Comparison of ENCODE assay signal across 1 cellular context in genomic region chr19:6740589-6741348, GRCh38.
TF ChIP-seq lines count a peak whose summit lies in the region.

No MANE protein-coding gene starts in this region.

TF ChIP-seq in K562, 482 proteins besides CTCF, POLR2A, EP300 and RAD21 (continued from another document and continues in another):
- TF ChIP-seq ZBTB40 (IDR thresholded peaks at IDR 0.05) (peak; percentile 29; the same call in 1 of the 2 replicates), ZBTB40 (CRISPR knock-in tag; IDR thresholded peaks at IDR 0.05) (no peak), ZBTB5 (IDR thresholded peaks at IDR 0.05) (no peak), NUFIP1 (IDR thresholded peaks at IDR 0.05; ENCODE audit: partially characterized antibody) (no peak), EZH2 (IDR thresholded peaks at IDR 0.05; ENCODE audit: borderline replicate concordance, low read depth, low read length) (no peak), FOXA1 (IDR thresholded peaks at IDR 0.05; ENCODE audit: borderline replicate concordance) (no peak), HNRNPLL (IDR thresholded peaks at IDR 0.05; ENCODE audit: low read depth, low read length, poor library complexity, severe bottlenecking) (peak; percentile 97), ZNF224 (CRISPR knock-in tag; IDR thresholded peaks at IDR 0.05) (no peak), ZBTB7A (IDR thresholded peaks at IDR 0.05; ENCODE audit: borderline replicate concordance, control insufficient read depth, low read depth, low read length) (peak; percentile 16), KDM4B (IDR thresholded peaks at IDR 0.05; ENCODE audit: borderline replicate concordance in 2 of 2, low read depth in 1 of 2) (0 out of 4 replicates have a peak, but pooled peaks of 1 of the 2 experiments have one; percentile 17), PYGO2 (tag; IDR thresholded peaks at IDR 0.05) (no peak), ZNF282 (CRISPR knock-in tag; IDR thresholded peaks at IDR 0.05) (no peak), KLF16 (IDR thresholded peaks at IDR 0.05) (no peak), MXD1 (CRISPR knock-in tag; IDR thresholded peaks at IDR 0.05; ENCODE audit: borderline replicate concordance, poor library complexity, severe bottlenecking) (no peak), ZNF699 (CRISPR knock-in tag; IDR thresholded peaks at IDR 0.05; ENCODE audit: insufficient replicate concordance) (no peak), SRSF1 (IDR thresholded peaks at IDR 0.05; ENCODE audit: low read depth, low read length) (no peak), SIN3A (IDR thresholded peaks at IDR 0.05; ENCODE audit: borderline replicate concordance in 2 of 2, control insufficient read depth in 1 of 2, low read depth in 2 of 2, low read length in 2 of 2) (0 out of 4 replicates have a peak, but pooled peaks of 1 of the 2 experiments have one; percentile 52), CEBPZ (IDR thresholded peaks at IDR 0.05; ENCODE audit: borderline replicate concordance, low read depth, low read length) (no peak), HES1 (IDR thresholded peaks at IDR 0.05; ENCODE audit: low read depth) (no peak), ZNF766 (CRISPR knock-in tag; conservative IDR thresholded peaks at IDR 0.05) (0 out of 2 replicates have a peak, but pooled peaks have one; percentile 24), BCOR (IDR thresholded peaks at IDR 0.05) (no peak), MXI1 (IDR thresholded peaks at IDR 0.05; ENCODE audit: low read depth, low read length) (0 out of 2 replicates have a peak, but pooled peaks have one; percentile 2), ZNF717 (CRISPR knock-in tag; IDR thresholded peaks at IDR 0.05) (no peak), KDM2B (CRISPR knock-in tag; IDR thresholded peaks at IDR 0.05) (no peak), ARHGAP35 (IDR thresholded peaks at IDR 0.05; ENCODE audit: partially characterized antibody) (no peak), L3MBTL2 (IDR thresholded peaks at IDR 0.05) (no peak), ZBTB17 (CRISPR knock-in tag; IDR thresholded peaks at IDR 0.05) (no peak), NR1H2 (CRISPR knock-in tag; IDR thresholded peaks at IDR 0.05) (no peak), CXXC5 (CRISPR knock-in tag; IDR thresholded peaks at IDR 0.05) (peak; percentile 34), ARID2 (IDR thresholded peaks at IDR 0.05) (no peak), ZNF316 (IDR thresholded peaks at IDR 0.05) (peak; percentile 45), RBM25 (IDR thresholded peaks at IDR 0.05; ENCODE audit: low read depth, low read length, severe bottlenecking) (no peak), ZNF507 (tag; conservative IDR thresholded peaks at IDR 0.05) (no peak), ZNF311 (CRISPR knock-in tag; IDR thresholded peaks at IDR 0.05) (no peak), MTA3 (IDR thresholded peaks at IDR 0.05; ENCODE audit: borderline replicate concordance) (no peak), TAL1 (IDR thresholded peaks at IDR 0.05) (no peak), POLR2G (IDR thresholded peaks at IDR 0.05; ENCODE audit: low read depth, low read length) (peak; percentile 66), JUND (IDR thresholded peaks at IDR 0.05; ENCODE audit: borderline replicate concordance, low read depth, low read length) (no peak), JUND (tag; IDR thresholded peaks at IDR 0.05; ENCODE audit: borderline replicate concordance, low read depth, low read length) (no peak), GATA2 (CRISPR knock-in tag; IDR thresholded peaks at IDR 0.05) (no peak), PRMT5 (CRISPR knock-in tag; IDR thresholded peaks at IDR 0.05) (no peak), RB1 (IDR thresholded peaks at IDR 0.05; ENCODE audit: low read depth) (peak; percentile 90), SLC30A9 (CRISPR knock-in tag; IDR thresholded peaks at IDR 0.05) (no peak), STAT5A (IDR thresholded peaks at IDR 0.05; ENCODE audit: borderline replicate concordance, low read length) (no peak), ZNF668 (CRISPR knock-in tag; IDR thresholded peaks at IDR 0.05) (no peak), RBM14 (IDR thresholded peaks at IDR 0.05; ENCODE audit: borderline replicate concordance, insufficient read depth, low read depth, low read length) (0 out of 2 replicates have a peak, but pooled peaks have one; percentile 25), GATAD2B (IDR thresholded peaks at IDR 0.05; ENCODE audit: borderline replicate concordance) (0 out of 2 replicates have a peak, but pooled peaks have one; percentile 37)
- TF ChIP-seq, protein P1, sequence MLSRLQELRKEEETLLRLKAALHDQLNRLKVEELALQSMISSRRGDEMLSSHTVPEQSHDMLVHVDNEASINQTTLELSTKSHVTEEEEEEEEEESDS (CRISPR knock-in tag; IDR thresholded peaks at IDR 0.05), result no peak
- TF ChIP-seq, protein P2, sequence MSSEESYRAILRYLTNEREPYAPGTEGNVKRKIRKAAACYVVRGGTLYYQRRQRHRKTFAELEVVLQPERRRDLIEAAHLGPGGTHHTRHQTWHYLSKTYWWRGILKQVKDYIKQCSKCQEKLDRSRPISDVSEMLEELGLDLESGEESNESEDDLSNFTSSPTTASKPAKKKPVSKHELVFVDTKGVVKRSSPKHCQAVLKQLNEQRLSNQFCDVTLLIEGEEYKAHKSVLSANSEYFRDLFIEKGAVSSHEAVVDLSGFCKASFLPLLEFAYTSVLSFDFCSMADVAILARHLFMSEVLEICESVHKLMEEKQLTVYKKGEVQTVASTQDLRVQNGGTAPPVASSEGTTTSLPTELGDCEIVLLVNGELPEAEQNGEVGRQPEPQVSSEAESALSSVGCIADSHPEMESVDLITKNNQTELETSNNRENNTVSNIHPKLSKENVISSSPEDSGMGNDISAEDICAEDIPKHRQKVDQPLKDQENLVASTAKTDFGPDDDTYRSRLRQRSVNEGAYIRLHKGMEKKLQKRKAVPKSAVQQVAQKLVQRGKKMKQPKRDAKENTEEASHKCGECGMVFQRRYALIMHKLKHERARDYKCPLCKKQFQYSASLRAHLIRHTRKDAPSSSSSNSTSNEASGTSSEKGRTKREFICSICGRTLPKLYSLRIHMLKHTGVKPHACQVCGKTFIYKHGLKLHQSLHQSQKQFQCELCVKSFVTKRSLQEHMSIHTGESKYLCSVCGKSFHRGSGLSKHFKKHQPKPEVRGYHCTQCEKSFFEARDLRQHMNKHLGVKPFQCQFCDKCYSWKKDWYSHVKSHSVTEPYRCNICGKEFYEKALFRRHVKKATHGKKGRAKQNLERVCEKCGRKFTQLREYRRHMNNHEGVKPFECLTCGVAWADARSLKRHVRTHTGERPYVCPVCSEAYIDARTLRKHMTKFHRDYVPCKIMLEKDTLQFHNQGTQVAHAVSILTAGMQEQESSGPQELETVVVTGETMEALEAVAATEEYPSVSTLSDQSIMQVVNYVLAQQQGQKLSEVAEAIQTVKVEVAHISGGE (CRISPR knock-in tag; IDR thresholded peaks at IDR 0.05), result peak in 1 of 3 experiments; percentile 56; a peak in 1 of 6 replicates
